9 cellular contexts compared by ENCODE assay signal in genomic region chr12:118359541-118359915, GRCh38. TPM values are rescaled to one million over a fixed set of nuclear protein-coding genes. Genes with fewer than 3 reads are reported as not detected.
A peak's percentile ranks its signal among the peaks of the same experiment; 100 is the strongest.
DNase-seq lines count a peak whose midpoint lies in the region; TF ChIP-seq lines count a peak whose summit lies in the region.
"Had no signal": no experiment of that assay in that cellular context is flagged by ENCODE, and none has a peak within 500 bp of the region (broad histone marks: within the 10 kb centered on the region; RNA-seq: fewer than 3 reads in every experiment).

No MANE protein-coding gene starts in this region.

- peak overlapping the region; percentile 82 for H3K27ac Mint-ChIP-seq in chondrocyte (ENCODE audit: unreplicated experiment)

- H2AFZ ChIP-seq in OCI-LY1 (ENCODE audit: low read length), result peak overlapping the region; percentile 75; the same call in 1 of the 2 replicates

- peaks cover 62% of the 10 kb centered on the region for H3K4me1 Mint-ChIP-seq in chondrocyte (ENCODE audit: low read depth)

- H3K36me3 ChIP-seq in OCI-LY1 (ENCODE audit: insufficient read depth, low read length) (peaks cover 10% of the 10 kb centered on the region), thymus (ENCODE audit: control insufficient read depth, insufficient read depth) (no peaks in the 10 kb centered on the region)

- peaks cover 35% of the 10 kb centered on the region for H3K79me2 ChIP-seq in OCI-LY1 (ENCODE audit: insufficient read depth, low read length)

- no peaks in the 10 kb centered on the region for H3K9me3 Mint-ChIP-seq in chondrocyte (ENCODE audit: low read depth)

- H3K4me3 ChIP-seq in OCI-LY1 (ENCODE audit: low read depth, low read length, poor library complexity, severe bottlenecking) (peak overlapping the region; percentile 70), thymus (ENCODE audit: low read length) (peak overlapping the region; percentile 59)

- H3K9me3 ChIP-seq in OCI-LY1 (ENCODE audit: low read length) (no peaks in the 10 kb centered on the region), thymus (ENCODE audit: control insufficient read depth) (peaks cover under 1% of the 10 kb centered on the region)

- no peaks in the 10 kb centered on the region for H3K9me2 ChIP-seq in OCI-LY1 (ENCODE audit: low read depth, low read length)

- in situ Hi-C loops in G401 (cut with HindIII; ENCODE audit: low sequenced_read_pairs), result no loop called here

- H3K27ac ChIP-seq in OCI-LY1 (ENCODE audit: low read depth, low read length, poor library complexity, severe bottlenecking) (peak overlapping the region; percentile 81), thymus (ENCODE audit: low read depth) (no peak overlapping the region)

- H3K4me1 ChIP-seq in OCI-LY1 (ENCODE audit: insufficient read depth, low read length, severe bottlenecking) (peaks cover 43% of the 10 kb centered on the region), thymus (ENCODE audit: control insufficient read depth, insufficient read depth, low read length) (no peaks in the 10 kb centered on the region)

- TF ChIP-seq CTCF in OCI-LY1 (IDR thresholded peaks at IDR 0.05; ENCODE audit: low read length), result no peak
- TF ChIP-seq CTCF in chondrocyte (IDR thresholded peaks at IDR 0.05), result no peak

- peak overlapping the region; percentile 81 for H3K9ac ChIP-seq in OCI-LY1 (ENCODE audit: low read length)

- peak overlapping the region; percentile 75 for H3K4me2 ChIP-seq in OCI-LY1 (ENCODE audit: low read length)

- H3K4me3 Mint-ChIP-seq in chondrocyte (ENCODE audit: unreplicated experiment), result no peak overlapping the region

- H3K27me3 ChIP-seq in OCI-LY1 (ENCODE audit: insufficient read depth, low read length), result no peaks in the 10 kb centered on the region
- H3K27me3 ChIP-seq in thymus (ENCODE audit: control insufficient read depth, insufficient read depth), result no peaks in the 10 kb centered on the region

- WGBS in thymus, result 23% methylated on average over 4 of the region's 4 CpGs

- DNase-seq in activated gamma-delta T cell treated with Interleukin-2 at 50 U/mL for 16 hours, result peak; percentile 23
- no peak for DNase-seq in activated gamma-delta T cell (lab: John Stamatoyannopoulos, UW)
- no peak for DNase-seq in chondrocyte (ENCODE audit: low spot score)
- no peak for DNase-seq in G401 (ENCODE audit: low spot score)
- no peak for DNase-seq in NCI-H1417 (lab: John Stamatoyannopoulos, UW)
- no peak for DNase-seq in NCI-H146 (lab: John Stamatoyannopoulos, UW)
- DNase-seq: KG1 had no signal

- H3K27me3 Mint-ChIP-seq in chondrocyte (ENCODE audit: low read depth), result no peaks in the 10 kb centered on the region

- no peaks in the 10 kb centered on the region for H3F3A ChIP-seq in OCI-LY1 (ENCODE audit: insufficient read depth, low read length)

- H4K20me1 ChIP-seq in OCI-LY1 (ENCODE audit: insufficient read depth, low read length), result no peaks in the 10 kb centered on the region

- no peaks in the 10 kb centered on the region for H3K36me3 Mint-ChIP-seq in chondrocyte (ENCODE audit: low read depth)

RNA-seq across cellular contexts. Expression of gene TAOK3, which starts 13.2 kb away (rescaled TPM):
- total RNA-seq in chondrocyte, result 18.3 to 31.3 TPM (median 19.9 TPM) in 3 replicates
- 16.8 TPM for polyA plus RNA-seq in thymus
- 9.1 and 17.6 TPM in 2 replicates for total RNA-seq in G401 (2014; rRNA removed; shearing (Covaris generic))

RNA-seq across cellular contexts. Expression of gene SUDS3, which starts 16.8 kb away (rescaled TPM):
- 22.6 to 27.8 TPM (median 23.4 TPM) in 3 replicates for total RNA-seq in chondrocyte
- 19.3 TPM for polyA plus RNA-seq in thymus
- 31.6 and 39.1 TPM in 2 replicates for total RNA-seq in G401 (2014; rRNA removed; shearing (Covaris generic))
